In the genomic region with DNA sequence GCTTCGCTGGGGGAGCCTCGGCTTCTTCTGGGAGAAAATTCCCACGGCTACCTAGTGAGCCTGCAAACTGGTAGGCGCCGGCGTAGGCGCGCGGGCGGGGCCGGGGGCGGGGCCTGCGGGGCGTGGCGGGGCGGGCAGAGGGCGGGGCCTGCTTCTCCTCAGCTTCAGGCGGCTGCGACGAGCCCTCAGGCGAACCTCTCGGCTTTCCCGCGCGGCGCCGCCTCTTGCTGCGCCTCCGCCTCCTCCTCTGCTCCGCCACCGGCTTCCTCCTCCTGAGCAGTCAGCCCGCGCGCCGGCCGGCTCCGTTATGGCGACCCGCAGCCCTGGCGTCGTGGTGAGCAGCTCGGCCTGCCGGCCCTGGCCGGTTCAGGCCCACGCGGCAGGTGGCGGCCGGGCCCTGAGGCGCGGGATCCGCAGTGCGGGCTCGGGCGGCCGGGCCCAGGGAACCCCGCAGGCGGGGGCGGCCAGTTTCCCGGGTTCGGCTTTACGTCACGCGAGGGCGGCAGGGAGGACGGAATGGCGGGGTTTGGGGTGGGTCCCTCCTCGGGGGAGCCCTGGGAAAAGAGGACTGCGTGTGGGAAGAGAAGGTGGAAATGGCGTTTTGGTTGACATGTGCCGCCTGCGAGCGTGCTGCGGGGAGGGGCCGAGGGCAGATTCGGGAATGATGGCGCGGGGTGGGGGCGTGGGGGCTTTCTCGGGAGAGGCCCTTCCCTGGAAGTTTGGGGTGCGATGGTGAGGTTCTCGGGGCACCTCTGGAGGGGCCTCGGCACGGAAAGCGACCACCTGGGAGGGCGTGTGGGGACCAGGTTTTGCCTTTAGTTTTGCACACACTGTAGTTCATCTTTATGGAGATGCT, we compare ENCODE assay signal across 8 cellular contexts. TPM values are rescaled to one million over a fixed set of nuclear protein-coding genes. Genes with fewer than 3 reads are reported as not detected.
DNase-seq lines count a peak whose midpoint lies in the region; ATAC-seq and TF ChIP-seq lines count a peak whose summit lies in the region.

A gene with protein sequence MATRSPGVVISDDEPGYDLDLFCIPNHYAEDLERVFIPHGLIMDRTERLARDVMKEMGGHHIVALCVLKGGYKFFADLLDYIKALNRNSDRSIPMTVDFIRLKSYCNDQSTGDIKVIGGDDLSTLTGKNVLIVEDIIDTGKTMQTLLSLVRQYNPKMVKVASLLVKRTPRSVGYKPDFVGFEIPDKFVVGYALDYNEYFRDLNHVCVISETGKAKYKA (plus strand): TSS at position 161 of the 856 bp plus-strand sequence. CDS start 147 bp downstream, at position 308.

- peak; percentile 42 for DNase-seq in GM04504 (ENCODE audit: low read depth)
- DNase-seq in NAMALWA (ENCODE audit: low spot score): peak; percentile 77
- peak; percentile 67 to 83 (median 72) for DNase-seq in T-helper 1 cell
- DNase-seq in adipocyte (ENCODE audit: low read depth): peak; percentile 82
- DNase-seq in heart right ventricle: peak; percentile 75 to 85
- peak; percentile 95 for DNase-seq in posterior vena cava (ENCODE audit: low spot score)
- peak; percentile 87 for DNase-seq in transverse colon

- TF ChIP-seq CTCF in HEK293 (tag by site-specific recombination; IDR thresholded peaks at IDR 0.05): no peak
- no peak for TF ChIP-seq CTCF in heart right ventricle (IDR thresholded peaks at IDR 0.05)
- TF ChIP-seq CTCF in transverse colon (IDR thresholded peaks at IDR 0.05): no peak

- H3K9me3 ChIP-seq in HEK293 (ENCODE audit: control insufficient read depth, insufficient read depth, low read depth, low read length) (no peaks in the 10 kb centered on the region), adipocyte (ENCODE audit: control insufficient read depth, low read length) (no peaks in the 10 kb centered on the region), heart right ventricle (no peaks in the 10 kb centered on the region), transverse colon (no peaks in the 10 kb centered on the region)

- no peaks in the 10 kb centered on the region for H3K27me3 ChIP-seq in adipocyte (replicated peaks; ENCODE audit: control insufficient read depth, insufficient read depth, low read length)
- H3K27me3 ChIP-seq in heart right ventricle: no peaks in the 10 kb centered on the region
- H3K27me3 ChIP-seq in transverse colon: no peaks in the 10 kb centered on the region

- H3K36me3 ChIP-seq in HEK293 (ENCODE audit: control insufficient read depth in 2 of 2, insufficient read depth in 1 of 2, low read length in 2 of 2) (no peaks in the 10 kb centered on the region; a peak in 1 of 3 replicates), adipocyte (ENCODE audit: control insufficient read depth, insufficient read depth, low read length, severe bottlenecking) (no peaks in the 10 kb centered on the region), heart right ventricle (no peaks in the 10 kb centered on the region), transverse colon (no peaks in the 10 kb centered on the region)

- POLR2A ChIA-PET in HEK293 (lab: Yijun Ruan, JAX): interaction anchor here (0.7 kb wide), 2 partner anchors 40 to 562 kb away, joined by 3 read pairs; a partner anchor contains a TSS

- peak within 1 kb of the TSS; percentile 71 for H3K9ac ChIP-seq in adipocyte (ENCODE audit: low read length)

- H3K27ac ChIP-seq in HEK293 (ENCODE audit: extremely low read depth, low read depth, low read length) (peak within 1 kb of the TSS; percentile 89), heart right ventricle (peak within 1 kb of the TSS in 9 of 10 donors; percentile 65 to 90 (median 82)), transverse colon (peak within 1 kb of the TSS; percentile 82 to 92 (median 89))

- 1% methylated on average over 23 to 70 of the region's 85 CpGs for WGBS in heart right ventricle, 2 donors
- WGBS in transverse colon (ENCODE audit: low coverage in 1 of 2), 2 donors: 37% methylated on average over 84 of the region's 85 CpGs; no CpG with 5 or more reads in 1 of the 2 donors

- CTCF ChIA-PET in HEK293 (lab: Yijun Ruan, JAX): no interaction called here

- H3K4me1 ChIP-seq in HEK293 (ENCODE audit: control insufficient read depth, insufficient read depth, low read length) (no peaks in the 10 kb centered on the region; the same call in 1 of the 2 replicates), adipocyte (ENCODE audit: control insufficient read depth, insufficient read depth, low read length) (peaks cover 8% of the 10 kb centered on the region), heart right ventricle (peaks cover 0 to 13% (median 5%) of the 10 kb centered on the region in 9 donors), transverse colon (peaks cover 0 to 3% (median 0%) of the 10 kb centered on the region in 4 donors)

- intact Hi-C loops in heart right ventricle (cut with DNase I) (no loop called here), posterior vena cava (cut with DNase I) (no loop called here), transverse colon (cut with DNase I; ENCODE audit: low total_unique reads) (no loop called here)

- peak; percentile 38 for TF ChIP-seq POLR2A in transverse colon (IDR thresholded peaks at IDR 0.05)

- TF ChIP-seq EP300 in transverse colon (IDR thresholded peaks at IDR 0.05; ENCODE audit: low read depth): no peak

- H3K4me3 ChIP-seq in HEK293 (ENCODE audit: low read depth, low read length): peak within 1 kb of the TSS; percentile 69
- H3K4me3 ChIP-seq in adipocyte (ENCODE audit: low read length): peak within 1 kb of the TSS; percentile 81
- peak within 1 kb of the TSS; percentile 44 to 74 (median 64) for H3K4me3 ChIP-seq in heart right ventricle
- peak within 1 kb of the TSS; percentile 62 to 83 (median 70) for H3K4me3 ChIP-seq in transverse colon

- in situ Hi-C loops in transverse colon (cut with MboI; ENCODE audit: low pct_ligation_motif_present in 1 of 4, low pct_unique_long_range_greater_than_20kb in 1 of 4, low sequenced_read_pairs in 3 of 4): no loop called here

- peak; percentile 97 to 100 (median 98) for ATAC-seq in heart right ventricle

TF ChIP-seq in HEK293, 187 proteins besides CTCF, POLR2A, EP300 and RAD21 (continues in another document):
- TF ChIP-seq HOXC10 (CRISPR knock-in tag; IDR thresholded peaks at IDR 0.05): no peak
- TF ChIP-seq, protein P1, sequence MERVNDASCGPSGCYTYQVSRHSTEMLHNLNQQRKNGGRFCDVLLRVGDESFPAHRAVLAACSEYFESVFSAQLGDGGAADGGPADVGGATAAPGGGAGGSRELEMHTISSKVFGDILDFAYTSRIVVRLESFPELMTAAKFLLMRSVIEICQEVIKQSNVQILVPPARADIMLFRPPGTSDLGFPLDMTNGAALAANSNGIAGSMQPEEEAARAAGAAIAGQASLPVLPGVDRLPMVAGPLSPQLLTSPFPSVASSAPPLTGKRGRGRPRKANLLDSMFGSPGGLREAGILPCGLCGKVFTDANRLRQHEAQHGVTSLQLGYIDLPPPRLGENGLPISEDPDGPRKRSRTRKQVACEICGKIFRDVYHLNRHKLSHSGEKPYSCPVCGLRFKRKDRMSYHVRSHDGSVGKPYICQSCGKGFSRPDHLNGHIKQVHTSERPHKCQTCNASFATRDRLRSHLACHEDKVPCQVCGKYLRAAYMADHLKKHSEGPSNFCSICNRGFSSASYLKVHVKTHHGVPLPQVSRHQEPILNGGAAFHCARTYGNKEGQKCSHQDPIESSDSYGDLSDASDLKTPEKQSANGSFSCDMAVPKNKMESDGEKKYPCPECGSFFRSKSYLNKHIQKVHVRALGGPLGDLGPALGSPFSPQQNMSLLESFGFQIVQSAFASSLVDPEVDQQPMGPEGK (tag by site-specific recombination; IDR thresholded peaks at IDR 0.05): peak; percentile 83
- TF ChIP-seq, protein P2, sequence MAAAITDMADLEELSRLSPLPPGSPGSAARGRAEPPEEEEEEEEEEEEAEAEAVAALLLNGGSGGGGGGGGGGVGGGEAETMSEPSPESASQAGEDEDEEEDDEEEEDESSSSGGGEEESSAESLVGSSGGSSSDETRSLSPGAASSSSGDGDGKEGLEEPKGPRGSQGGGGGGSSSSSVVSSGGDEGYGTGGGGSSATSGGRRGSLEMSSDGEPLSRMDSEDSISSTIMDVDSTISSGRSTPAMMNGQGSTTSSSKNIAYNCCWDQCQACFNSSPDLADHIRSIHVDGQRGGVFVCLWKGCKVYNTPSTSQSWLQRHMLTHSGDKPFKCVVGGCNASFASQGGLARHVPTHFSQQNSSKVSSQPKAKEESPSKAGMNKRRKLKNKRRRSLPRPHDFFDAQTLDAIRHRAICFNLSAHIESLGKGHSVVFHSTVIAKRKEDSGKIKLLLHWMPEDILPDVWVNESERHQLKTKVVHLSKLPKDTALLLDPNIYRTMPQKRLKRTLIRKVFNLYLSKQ (tag by site-specific recombination; IDR thresholded peaks at IDR 0.05; ENCODE audit: borderline replicate concordance): no peak
- no peak for TF ChIP-seq ZNF394 (tag by site-specific recombination; IDR thresholded peaks at IDR 0.05; ENCODE audit: borderline replicate concordance)
- no peak for TF ChIP-seq ZNF146 (tag by site-specific recombination; IDR thresholded peaks at IDR 0.05)
- no peak for TF ChIP-seq ZNF670 (tag by site-specific recombination; IDR thresholded peaks at IDR 0.05; ENCODE audit: low read depth)
- TF ChIP-seq, protein P3, sequence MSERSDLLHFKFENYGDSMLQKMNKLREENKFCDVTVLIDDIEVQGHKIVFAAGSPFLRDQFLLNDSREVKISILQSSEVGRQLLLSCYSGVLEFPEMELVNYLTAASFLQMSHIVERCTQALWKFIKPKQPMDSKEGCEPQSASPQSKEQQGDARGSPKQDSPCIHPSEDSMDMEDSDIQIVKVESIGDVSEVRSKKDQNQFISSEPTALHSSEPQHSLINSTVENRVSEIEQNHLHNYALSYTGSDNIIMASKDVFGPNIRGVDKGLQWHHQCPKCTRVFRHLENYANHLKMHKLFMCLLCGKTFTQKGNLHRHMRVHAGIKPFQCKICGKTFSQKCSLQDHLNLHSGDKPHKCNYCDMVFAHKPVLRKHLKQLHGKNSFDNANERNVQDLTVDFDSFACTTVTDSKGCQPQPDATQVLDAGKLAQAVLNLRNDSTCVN (tag by site-specific recombination; optimal IDR thresholded peaks at IDR 0.05): peak; percentile 50
- TF ChIP-seq SP7 (tag by site-specific recombination; IDR thresholded peaks at IDR 0.05): no peak
- no peak for TF ChIP-seq ZNF10 (tag by site-specific recombination; IDR thresholded peaks at IDR 0.05)

RNA-seq across cellular contexts. Expression of the gene that starts here (rescaled TPM):
- total RNA-seq in heart right ventricle (10 to 100 TPM; 17.0 to 29.2 (median 24.0) TPM), posterior vena cava (10 to 100 TPM; 19.1 to 20.8 TPM), transverse colon (10 to 100 TPM; 10.1 to 16.1 (median 11.9) TPM)
- polyA plus RNA-seq in heart right ventricle: 10 to 100 TPM; 28.0 to 29.6 TPM

Comparison
In these comparisons a context has a peak if more than half of its experiments do, and no peak if none do; other contexts are left out.
1. Peak in every context shown above with its lines: DNase-seq, ATAC-seq, H3K4me3 ChIP-seq and H3K27ac ChIP-seq.
2. DNase-seq: peak in every context shown above with its lines; median percentile 95 in posterior vena cava; 87 in transverse colon; 82 in adipocyte; 80 in heart right ventricle; 77 in NAMALWA; 72 in T-helper 1 cell; 42 in GM04504.